Comparison of ENCODE assay signal across 6 cellular contexts in genomic region chr13:109997196-109997595, GRCh38.
A peak's percentile ranks its signal among the peaks of the same experiment; 100 is the strongest.
DNase-seq lines count a peak whose midpoint lies in the region; ATAC-seq, FAIRE-seq and TF ChIP-seq lines count a peak whose summit lies in the region.
"Not testable (repeated sequence)": the region's sequence is repeated elsewhere in the genome, so short reads cannot be mapped to it uniquely, and the experiment has no call there.

No MANE protein-coding gene starts in this region.

- not testable (repeated sequence) for H3F3A ChIP-seq in PC-3 (ENCODE audit: low read length, unreplicated experiment)

- H3K4me1 ChIP-seq in KMS-11 (ENCODE audit: low read depth, poor library complexity, severe bottlenecking) (peaks cover 39% of the 10 kb centered on the region), PC-3 (ENCODE audit: insufficient read depth, low read length) (peaks cover 47% of the 10 kb centered on the region)
- H3K4me1 ChIP-seq in cardiac muscle cell (ENCODE audit: low read depth) = not testable (repeated sequence)

- peak; percentile 28 for DNase-seq in HT1080 (ENCODE audit: low read depth)
- peak; percentile 35 for DNase-seq in PC-3
- DNase-seq in bronchial epithelial cell (ENCODE audit: low read depth) = peak; percentile 35
- not testable (repeated sequence) for DNase-seq in cardiac muscle cell (ENCODE audit: low read depth in 1 of 2, low spot score in 1 of 2)

- POLR2A ChIA-PET in PC-3 (lab: Charles Lee; ENCODE audit: unreplicated experiment) = not testable (repeated sequence)

- CTCF ChIA-PET in PC-3 (lab: Charles Lee) = not testable (repeated sequence)

- H3K9me2 ChIP-seq in PC-3 (replicated peaks; ENCODE audit: low read length) = not testable (repeated sequence)

- TF ChIP-seq CTCF in 22Rv1 (IDR thresholded peaks at IDR 0.05); KMS-11 (conservative IDR thresholded peaks at IDR 0.05; ENCODE audit: low read depth, low read length); PC-3 (conservative IDR thresholded peaks at IDR 0.05; ENCODE audit: low read depth, low read length); bronchial epithelial cell (IDR thresholded peaks at IDR 0.05; ENCODE audit: insufficient read depth, low read length, severe bottlenecking); cardiac muscle cell (IDR thresholded peaks at IDR 0.05; ENCODE audit: low read depth, low read length): not testable (repeated sequence)

- not testable (repeated sequence) for FAIRE-seq in bronchial epithelial cell (lab: Jason Lieb, UNC)

- BruUV-seq in PC-3 (replicated peaks; lab: Mats Ljungman, UMichigan) = not testable (repeated sequence)

- H4K20me1 ChIP-seq in KMS-11 (ENCODE audit: insufficient read depth); PC-3 (ENCODE audit: low read length): not testable (repeated sequence)

- ATAC-seq in PC-3 = not testable (repeated sequence)

- H3K9me3 ChIP-seq in PC-3 (ENCODE audit: low read length); cardiac muscle cell (ENCODE audit: low read depth): not testable (repeated sequence)

- not testable (repeated sequence) for H3K27me3 ChIP-seq in KMS-11 (ENCODE audit: insufficient read depth, low read depth); PC-3 (ENCODE audit: low read length); bronchial epithelial cell (ENCODE audit: control insufficient read depth, insufficient read depth, low read length); cardiac muscle cell

- H3K9ac ChIP-seq in KMS-11; PC-3 (ENCODE audit: low read length): not testable (repeated sequence)

- H3K79me2 ChIP-seq in KMS-11 (ENCODE audit: insufficient read depth, low read depth); PC-3 (ENCODE audit: low read length): not testable (repeated sequence)

- not testable (repeated sequence) for H3K36me3 ChIP-seq in KMS-11 (ENCODE audit: insufficient read depth); PC-3 (ENCODE audit: low read depth, low read length); bronchial epithelial cell (ENCODE audit: control insufficient read depth, insufficient read depth, low read length); cardiac muscle cell

- peak overlapping the region; percentile 83 for H3K4me2 ChIP-seq in KMS-11
- H3K4me2 ChIP-seq in PC-3 (ENCODE audit: low read length) = 0 out of 2 replicates have a peak overlapping the region, but pooled peaks have one; percentile 15

- peak overlapping the region; percentile 88; the same call in 1 of the 2 replicates for H3K27ac ChIP-seq in 22Rv1
- H3K27ac ChIP-seq in KMS-11 = peak overlapping the region; percentile 61
- H3K27ac ChIP-seq in PC-3 (ENCODE audit: low read length) = not testable (repeated sequence)
- peak overlapping the region; percentile 43 for H3K27ac ChIP-seq in cardiac muscle cell

- not testable (repeated sequence) for H3K4me3 ChIP-seq in KMS-11 (IDR thresholded peaks at IDR 0.05; ENCODE audit: insufficient read depth, low read depth, low read length); PC-3 (ENCODE audit: low read length); bronchial epithelial cell (ENCODE audit: low read depth, low read length); cardiac muscle cell

- intact Hi-C loops in PC-3 (cut with micrococcal nuclease) = loop anchor here (5.0 kb wide), 1 partner anchor 110 kb away; no protein-coding TSS in a partner anchor

- peak overlapping the region; percentile 33; the same call in 1 of the 2 replicates for H2AFZ ChIP-seq in KMS-11 (ENCODE audit: low read depth)
- not testable (repeated sequence) for H2AFZ ChIP-seq in PC-3 (ENCODE audit: low read length)
